Comparison of ENCODE assay signal across 13 cellular contexts in the genomic region with DNA sequence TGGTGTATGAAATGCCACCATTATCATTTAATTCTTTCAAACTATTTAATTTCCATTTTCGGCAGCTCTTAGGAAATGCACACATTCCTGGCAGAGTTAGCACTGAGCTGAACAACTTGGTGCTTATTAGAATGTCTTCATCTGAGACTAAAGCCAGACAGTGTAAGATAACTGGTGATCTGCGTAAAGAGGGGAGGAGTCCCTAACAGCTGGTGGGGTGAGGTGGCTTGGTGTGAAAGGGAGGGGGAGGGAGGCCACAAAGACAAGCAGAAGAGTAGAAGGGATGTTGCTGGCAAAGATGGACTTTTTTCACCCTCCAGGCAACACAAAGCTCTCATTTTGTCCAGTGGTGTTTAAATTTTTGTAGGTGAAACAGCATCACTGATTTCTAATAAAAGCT.
DNase-seq lines count a peak whose midpoint lies in the region; ATAC-seq and TF ChIP-seq lines count a peak whose summit lies in the region.
"Had no signal": no experiment of that assay in that cellular context is flagged by ENCODE, and none has a peak within 500 bp of the region (broad histone marks: within the 10 kb centered on the region; RNA-seq: fewer than 3 reads in every experiment).

No MANE protein-coding gene starts in this region.

- H3K79me2 ChIP-seq in DND-41 (ENCODE audit: insufficient read depth, low read length): no peaks in the 10 kb centered on the region
- H3K79me2 ChIP-seq: parathyroid adenoma had no signal

- H3K27me3 Mint-ChIP-seq in nephron progenitor cell (ENCODE audit: low read depth, poor library complexity): peaks cover 2% of the 10 kb centered on the region
- H3K27me3 Mint-ChIP-seq in activated T-helper 2 cell treated with anti-CD3 and anti-CD28 coated beads, Interferon-gamma antibody, Interleukin-2, Interleukin-4, amounts not matched to agents 10 μg/mL and 5 μg/mL and 100 μg/mL, durations not matched to agents 14 hours and 24 hours and 36 hours (ENCODE audit: low read depth): peaks cover 17% of the 10 kb centered on the region

- no peak overlapping the region for H3K9ac ChIP-seq in DND-41 (ENCODE audit: low read depth, low read length)
- H3K9ac ChIP-seq: parathyroid adenoma had no signal

- peak overlapping the region; percentile 92 for H3K27ac Mint-ChIP-seq in nephron progenitor cell
- no peak overlapping the region for H3K27ac Mint-ChIP-seq in activated T-helper 2 cell treated with anti-CD3 and anti-CD28 coated beads, Interferon-gamma antibody, Interleukin-2, Interleukin-4, amounts not matched to agents 10 μg/mL and 5 μg/mL and 100 μg/mL, durations not matched to agents 14 hours and 24 hours and 36 hours
- H3K27ac Mint-ChIP-seq: T-cell had no signal

- no peak for TF ChIP-seq CTCF in DND-41 (IDR thresholded peaks at IDR 0.05; ENCODE audit: borderline replicate concordance, extremely low read depth, low read length, poor library complexity, severe bottlenecking)
- no peak for TF ChIP-seq CTCF in nephron progenitor cell (IDR thresholded peaks at IDR 0.05)

- no peaks in the 10 kb centered on the region for H3K9me3 Mint-ChIP-seq in nephron progenitor cell
- no peaks in the 10 kb centered on the region for H3K9me3 Mint-ChIP-seq in activated T-helper 2 cell treated with anti-CD3 and anti-CD28 coated beads, Interferon-gamma antibody, Interleukin-2, Interleukin-4, amounts not matched to agents 10 μg/mL and 5 μg/mL and 100 μg/mL, durations not matched to agents 14 hours and 24 hours and 36 hours
- H3K9me3 Mint-ChIP-seq: T-cell had no signal

- H4K20me1 ChIP-seq in DND-41 (ENCODE audit: insufficient read depth, low read length): no peaks in the 10 kb centered on the region

- no peaks in the 10 kb centered on the region for H3K36me3 Mint-ChIP-seq in nephron progenitor cell (ENCODE audit: low read depth)
- H3K36me3 Mint-ChIP-seq in activated T-helper 2 cell treated with anti-CD3 and anti-CD28 coated beads, Interferon-gamma antibody, Interleukin-2, Interleukin-4, amounts not matched to agents 10 μg/mL and 5 μg/mL and 100 μg/mL, durations not matched to agents 14 hours and 24 hours and 36 hours (ENCODE audit: low read depth): no peaks in the 10 kb centered on the region
- H3K36me3 Mint-ChIP-seq: T-cell had no signal

- intact Hi-C loops in left cardiac atrium (cut with DNase I): no loop called here
- intact Hi-C loops in activated T-helper 2 cell treated with anti-CD3 and anti-CD28 coated beads, Interferon-gamma antibody, Interleukin-2, Interleukin-4, amounts not matched to agents 10 μg/mL and 5 μg/mL and 100 μg/mL, durations not matched to agents 14 hours and 24 hours and 36 hours (cut with micrococcal nuclease): no loop called here

- no peaks in the 10 kb centered on the region for H3K36me3 ChIP-seq in DND-41 (ENCODE audit: insufficient read depth, low read length)

- no peak overlapping the region for H3K4me3 ChIP-seq in DND-41 (ENCODE audit: low read depth in 1 of 2, low read length in 2 of 2)

- peak overlapping the region; percentile 19 for H3K4me3 Mint-ChIP-seq in nephron progenitor cell
- no peak overlapping the region for H3K4me3 Mint-ChIP-seq in activated T-helper 2 cell treated with anti-CD3 and anti-CD28 coated beads, Interferon-gamma antibody, Interleukin-2, Interleukin-4, amounts not matched to agents 10 μg/mL and 5 μg/mL and 100 μg/mL, durations not matched to agents 14 hours and 24 hours and 36 hours (ENCODE audit: low read depth)
- H3K4me3 Mint-ChIP-seq: T-cell had no signal

- H3K27me3 ChIP-seq in DND-41 (ENCODE audit: insufficient read depth, low read length, poor library complexity): no peaks in the 10 kb centered on the region

- ATAC-seq in DND-41 (ENCODE audit: insufficient read depth, low read depth): 0 out of 3 replicates have a peak, but pooled peaks have one; percentile 39
- peak; percentile 69 to 73 for ATAC-seq in left cardiac atrium
- ATAC-seq in HG02571 (IDR thresholded peaks at IDR 0.05; ENCODE audit: unreplicated experiment): no peak
- ATAC-seq: T-cell had no signal

- H3K4me1 ChIP-seq in DND-41 (ENCODE audit: insufficient read depth, low read length): no peaks in the 10 kb centered on the region

- no peak overlapping the region for H3K4me2 ChIP-seq in DND-41 (ENCODE audit: insufficient read depth, low read length)

- no peaks in the 10 kb centered on the region for H3K9me3 ChIP-seq in DND-41 (ENCODE audit: insufficient read depth, low read length, severe bottlenecking)

- H3K4me1 Mint-ChIP-seq in nephron progenitor cell: peaks cover 79% of the 10 kb centered on the region
- peaks cover 10% of the 10 kb centered on the region for H3K4me1 Mint-ChIP-seq in activated T-helper 2 cell treated with anti-CD3 and anti-CD28 coated beads, Interferon-gamma antibody, Interleukin-2, Interleukin-4, amounts not matched to agents 10 μg/mL and 5 μg/mL and 100 μg/mL, durations not matched to agents 14 hours and 24 hours and 36 hours (ENCODE audit: low read depth)
- H3K4me1 Mint-ChIP-seq: T-cell had no signal

- H3K27ac ChIP-seq in DND-41 (ENCODE audit: low read length): no peak overlapping the region
- H3K27ac ChIP-seq: parathyroid adenoma had no signal

- no peak for DNase-seq in DND-41
- peak; percentile 25 for DNase-seq in SK-N-DZ (ENCODE audit: low spot score)
- peak; percentile 34 for DNase-seq in left cardiac atrium
- peak; percentile 17 for DNase-seq in nephron progenitor cell
- no peak for DNase-seq in activated T-helper 2 cell treated with anti-CD3 and anti-CD28 coated beads, Interferon-gamma antibody, Interleukin-2, Interleukin-4, amounts not matched to agents 10 μg/mL and 5 μg/mL and 100 μg/mL, durations not matched to agents 14 hours and 24 hours and 36 hours (ENCODE audit: low spot score)
- DNase-seq in HPDE6-E6E7 (ENCODE audit: extremely low spot score): no peak
- no peak for DNase-seq in 8988T
- DNase-seq: activated CD8-positive, alpha-beta memory T cell treated with anti-CD3 and anti-CD28 coated beads, Interleukin-2, amount 50 U/mL, for 48 hours; caudate nucleus; NCI-H2107 had no signal

- no peak overlapping the region for H2AFZ ChIP-seq in DND-41 (ENCODE audit: low read depth, low read length)
- H2AFZ ChIP-seq: parathyroid adenoma had no signal

Comparison
In these comparisons a context has a peak if more than half of its experiments do, and no peak if none do; other contexts are left out.
1. DNase-seq: peak in SK-N-DZ (single experiment), left cardiac atrium (single experiment) and nephron progenitor cell (single experiment); none in DND-41 (single experiment), activated T-helper 2 cell treated with anti-CD3 and anti-CD28 coated beads, Interferon-gamma antibody, Interleukin-2, Interleukin-4, amounts not matched to agents 10 μg/mL and 5 μg/mL and 100 μg/mL, durations not matched to agents 14 hours and 24 hours and 36 hours (single experiment), HPDE6-E6E7 (single experiment) and 8988T (single experiment).